In genomic region chr3:127578168-127578567, GRCh38 we compare ENCODE assay signal across 19 cellular contexts.
"Had no signal": no experiment of that assay in that cellular context is flagged by ENCODE, and none has a peak within 500 bp of the region (broad histone marks: within the 10 kb centered on the region; RNA-seq: fewer than 3 reads in every experiment).

No MANE protein-coding gene starts in this region.

- ATAC-seq: Panc1, Right ventricle myocardium inferior, SK-N-SH treated with all-trans-retinoic acid at 6 μM for 48 hours had no signal

- DNase-seq: KBM-7, NCI-H1092, NCI-H1105 treated with DMSO at 0.1 percent for 48 hours, NCI-H1417 treated with DMSO at 0.1 percent for 48 hours, NCI-H146, NCI-H1694 treated with DMSO at 0.1 percent for 48 hours, NCI-H1930, NCI-H2081, NCI-H2107, NCI-H2227 treated with DMSO at 0.1 percent for 48 hours, NCI-H524, NCI-H526 treated with DMSO at 0.1 percent for 48 hours, NCI-H774, SHP77 treated with DMSO at 0.1 percent for 48 hours, SJCRH30 had no signal

- H3K9me3 ChIP-seq: SJCRH30 had no signal

- H3K27me3 Mint-ChIP-seq: IgD-negative memory B cell had no signal

- H3K27me3 ChIP-seq: SJCRH30 had no signal

- H3K4me1 ChIP-seq: SJCRH30 had no signal

- H3K4me3 Mint-ChIP-seq: IgD-negative memory B cell had no signal

- H3K9me3 Mint-ChIP-seq: IgD-negative memory B cell had no signal

- H3K27ac ChIP-seq: SJCRH30 had no signal

- H3K4me3 ChIP-seq: SJCRH30 had no signal
